1 cellular context compared by ENCODE assay signal in the genomic region with DNA sequence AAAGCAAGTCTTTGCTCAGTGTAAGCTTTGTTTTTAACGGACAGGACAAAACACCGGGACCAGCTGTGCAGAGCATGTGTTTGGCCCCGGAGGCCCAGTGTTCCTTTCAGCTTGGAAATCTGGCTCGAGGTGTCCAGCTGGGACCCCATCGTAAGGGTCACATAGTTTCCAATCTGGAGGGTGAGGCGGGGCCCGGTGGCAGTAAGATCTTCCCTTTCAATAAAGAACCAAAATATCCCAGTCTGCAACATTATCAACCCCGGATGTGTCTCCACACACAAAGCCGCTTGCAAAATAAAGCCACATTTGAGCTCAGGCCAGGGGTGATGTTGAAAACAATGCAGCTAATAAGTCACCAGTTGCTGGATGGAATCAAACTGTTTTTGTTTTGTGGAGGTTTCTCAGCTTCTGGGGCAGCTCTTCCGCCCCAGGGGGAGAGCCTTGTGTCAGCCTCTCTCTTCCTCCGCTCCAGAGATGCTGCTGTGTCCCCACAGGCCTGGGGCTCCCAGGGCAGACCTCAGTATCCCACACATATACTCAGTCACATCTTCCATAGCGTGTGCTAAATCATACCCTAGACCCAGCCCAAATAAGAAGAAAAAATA.
TF ChIP-seq lines count a peak whose summit lies in the region.

No MANE protein-coding gene starts in this region.

TF ChIP-seq in H1, 55 proteins besides CTCF, POLR2A, EP300 and RAD21:
- TF ChIP-seq HDAC6 (IDR thresholded peaks at IDR 0.05; ENCODE audit: low read depth, low read length), result no peak
- no peak for TF ChIP-seq RNF2 (IDR thresholded peaks at IDR 0.05; ENCODE audit: borderline replicate concordance, low read depth, low read length, missing control alignments, poor library complexity, severe bottlenecking)
- no peak for TF ChIP-seq HDAC2 (IDR thresholded peaks at IDR 0.05; ENCODE audit: borderline replicate concordance in 1 of 2, low read depth in 2 of 2, low read length in 2 of 2)
- TF ChIP-seq NANOG (IDR thresholded peaks at IDR 0.05; ENCODE audit: insufficient read depth, low read depth, low read length, poor library complexity, severe bottlenecking), result no peak
- TF ChIP-seq CBX8 (IDR thresholded peaks at IDR 0.05; ENCODE audit: borderline replicate concordance, low read depth, low read length), result no peak
- no peak for TF ChIP-seq TEAD4 (IDR thresholded peaks at IDR 0.05; ENCODE audit: low read depth, low read length)
- TF ChIP-seq, protein P1, sequence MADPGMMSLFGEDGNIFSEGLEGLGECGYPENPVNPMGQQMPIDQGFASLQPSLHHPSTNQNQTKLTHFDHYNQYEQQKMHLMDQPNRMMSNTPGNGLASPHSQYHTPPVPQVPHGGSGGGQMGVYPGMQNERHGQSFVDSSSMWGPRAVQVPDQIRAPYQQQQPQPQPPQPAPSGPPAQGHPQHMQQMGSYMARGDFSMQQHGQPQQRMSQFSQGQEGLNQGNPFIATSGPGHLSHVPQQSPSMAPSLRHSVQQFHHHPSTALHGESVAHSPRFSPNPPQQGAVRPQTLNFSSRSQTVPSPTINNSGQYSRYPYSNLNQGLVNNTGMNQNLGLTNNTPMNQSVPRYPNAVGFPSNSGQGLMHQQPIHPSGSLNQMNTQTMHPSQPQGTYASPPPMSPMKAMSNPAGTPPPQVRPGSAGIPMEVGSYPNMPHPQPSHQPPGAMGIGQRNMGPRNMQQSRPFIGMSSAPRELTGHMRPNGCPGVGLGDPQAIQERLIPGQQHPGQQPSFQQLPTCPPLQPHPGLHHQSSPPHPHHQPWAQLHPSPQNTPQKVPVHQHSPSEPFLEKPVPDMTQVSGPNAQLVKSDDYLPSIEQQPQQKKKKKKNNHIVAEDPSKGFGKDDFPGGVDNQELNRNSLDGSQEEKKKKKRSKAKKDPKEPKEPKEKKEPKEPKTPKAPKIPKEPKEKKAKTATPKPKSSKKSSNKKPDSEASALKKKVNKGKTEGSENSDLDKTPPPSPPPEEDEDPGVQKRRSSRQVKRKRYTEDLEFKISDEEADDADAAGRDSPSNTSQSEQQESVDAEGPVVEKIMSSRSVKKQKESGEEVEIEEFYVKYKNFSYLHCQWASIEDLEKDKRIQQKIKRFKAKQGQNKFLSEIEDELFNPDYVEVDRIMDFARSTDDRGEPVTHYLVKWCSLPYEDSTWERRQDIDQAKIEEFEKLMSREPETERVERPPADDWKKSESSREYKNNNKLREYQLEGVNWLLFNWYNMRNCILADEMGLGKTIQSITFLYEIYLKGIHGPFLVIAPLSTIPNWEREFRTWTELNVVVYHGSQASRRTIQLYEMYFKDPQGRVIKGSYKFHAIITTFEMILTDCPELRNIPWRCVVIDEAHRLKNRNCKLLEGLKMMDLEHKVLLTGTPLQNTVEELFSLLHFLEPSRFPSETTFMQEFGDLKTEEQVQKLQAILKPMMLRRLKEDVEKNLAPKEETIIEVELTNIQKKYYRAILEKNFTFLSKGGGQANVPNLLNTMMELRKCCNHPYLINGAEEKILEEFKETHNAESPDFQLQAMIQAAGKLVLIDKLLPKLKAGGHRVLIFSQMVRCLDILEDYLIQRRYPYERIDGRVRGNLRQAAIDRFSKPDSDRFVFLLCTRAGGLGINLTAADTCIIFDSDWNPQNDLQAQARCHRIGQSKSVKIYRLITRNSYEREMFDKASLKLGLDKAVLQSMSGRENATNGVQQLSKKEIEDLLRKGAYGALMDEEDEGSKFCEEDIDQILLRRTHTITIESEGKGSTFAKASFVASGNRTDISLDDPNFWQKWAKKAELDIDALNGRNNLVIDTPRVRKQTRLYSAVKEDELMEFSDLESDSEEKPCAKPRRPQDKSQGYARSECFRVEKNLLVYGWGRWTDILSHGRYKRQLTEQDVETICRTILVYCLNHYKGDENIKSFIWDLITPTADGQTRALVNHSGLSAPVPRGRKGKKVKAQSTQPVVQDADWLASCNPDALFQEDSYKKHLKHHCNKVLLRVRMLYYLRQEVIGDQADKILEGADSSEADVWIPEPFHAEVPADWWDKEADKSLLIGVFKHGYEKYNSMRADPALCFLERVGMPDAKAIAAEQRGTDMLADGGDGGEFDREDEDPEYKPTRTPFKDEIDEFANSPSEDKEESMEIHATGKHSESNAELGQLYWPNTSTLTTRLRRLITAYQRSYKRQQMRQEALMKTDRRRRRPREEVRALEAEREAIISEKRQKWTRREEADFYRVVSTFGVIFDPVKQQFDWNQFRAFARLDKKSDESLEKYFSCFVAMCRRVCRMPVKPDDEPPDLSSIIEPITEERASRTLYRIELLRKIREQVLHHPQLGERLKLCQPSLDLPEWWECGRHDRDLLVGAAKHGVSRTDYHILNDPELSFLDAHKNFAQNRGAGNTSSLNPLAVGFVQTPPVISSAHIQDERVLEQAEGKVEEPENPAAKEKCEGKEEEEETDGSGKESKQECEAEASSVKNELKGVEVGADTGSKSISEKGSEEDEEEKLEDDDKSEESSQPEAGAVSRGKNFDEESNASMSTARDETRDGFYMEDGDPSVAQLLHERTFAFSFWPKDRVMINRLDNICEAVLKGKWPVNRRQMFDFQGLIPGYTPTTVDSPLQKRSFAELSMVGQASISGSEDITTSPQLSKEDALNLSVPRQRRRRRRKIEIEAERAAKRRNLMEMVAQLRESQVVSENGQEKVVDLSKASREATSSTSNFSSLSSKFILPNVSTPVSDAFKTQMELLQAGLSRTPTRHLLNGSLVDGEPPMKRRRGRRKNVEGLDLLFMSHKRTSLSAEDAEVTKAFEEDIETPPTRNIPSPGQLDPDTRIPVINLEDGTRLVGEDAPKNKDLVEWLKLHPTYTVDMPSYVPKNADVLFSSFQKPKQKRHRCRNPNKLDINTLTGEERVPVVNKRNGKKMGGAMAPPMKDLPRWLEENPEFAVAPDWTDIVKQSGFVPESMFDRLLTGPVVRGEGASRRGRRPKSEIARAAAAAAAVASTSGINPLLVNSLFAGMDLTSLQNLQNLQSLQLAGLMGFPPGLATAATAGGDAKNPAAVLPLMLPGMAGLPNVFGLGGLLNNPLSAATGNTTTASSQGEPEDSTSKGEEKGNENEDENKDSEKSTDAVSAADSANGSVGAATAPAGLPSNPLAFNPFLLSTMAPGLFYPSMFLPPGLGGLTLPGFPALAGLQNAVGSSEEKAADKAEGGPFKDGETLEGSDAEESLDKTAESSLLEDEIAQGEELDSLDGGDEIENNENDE (IDR thresholded peaks at IDR 0.05; ENCODE audit: insufficient replicate concordance, low read length), result no peak
- TF ChIP-seq, protein P2, sequence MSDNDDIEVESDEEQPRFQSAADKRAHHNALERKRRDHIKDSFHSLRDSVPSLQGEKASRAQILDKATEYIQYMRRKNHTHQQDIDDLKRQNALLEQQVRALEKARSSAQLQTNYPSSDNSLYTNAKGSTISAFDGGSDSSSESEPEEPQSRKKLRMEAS (IDR thresholded peaks at IDR 0.05), result no peak
